In genomic region chr20:43737925-43738324, GRCh38 we compare ENCODE assay signal across 32 cellular contexts. TPM values are rescaled to one million over a fixed set of nuclear protein-coding genes. Genes with fewer than 3 reads are reported as not detected.
"Had no signal": no experiment of that assay in that cellular context is flagged by ENCODE, and none has a peak within 500 bp of the region (broad histone marks: within the 10 kb centered on the region; RNA-seq: fewer than 3 reads in every experiment).

No MANE protein-coding gene starts in this region.

- ATAC-seq: activated CD8-positive, alpha-beta T cell treated with anti-CD3 and anti-CD28 coated beads for 36 hours; activated T-cell treated with anti-CD3 and anti-CD28 coated beads, Interleukin-2, amount 50 U/mL, for 4 hours; activated T-helper 17 cell treated with anti-CD3 and anti-CD28 coated beads, Interleukin-2, amount 50 U/mL, for 72 hours; effector memory CD8-positive, alpha-beta T cell; foreskin keratinocyte; gastrocnemius medialis; heart right ventricle had no signal

- H3K9me3 Mint-ChIP-seq: activated CD8-positive, alpha-beta T cell treated with anti-CD3 and anti-CD28 coated beads for 36 hours; activated T-cell treated with anti-CD3 and anti-CD28 coated beads, Interleukin-2, amount 50 U/mL, for 4 hours; activated T-helper 17 cell treated with anti-CD3 and anti-CD28 coated beads, Interleukin-2, amount 50 U/mL, for 72 hours; effector memory CD8-positive, alpha-beta T cell had no signal

- H3K36me3 ChIP-seq: brain microvascular endothelial cell, esophagus muscularis mucosa, gastrocnemius medialis, heart right ventricle had no signal

- H3K27ac ChIP-seq: brain microvascular endothelial cell, esophagus muscularis mucosa, foreskin keratinocyte, gastrocnemius medialis, heart right ventricle had no signal

- H3K27me3 Mint-ChIP-seq: activated CD8-positive, alpha-beta T cell treated with anti-CD3 and anti-CD28 coated beads for 36 hours; activated naive CD8-positive, alpha-beta T cell had no signal

- H3K36me3 Mint-ChIP-seq: activated naive CD8-positive, alpha-beta T cell had no signal

- H3K4me3 ChIP-seq: esophagus muscularis mucosa, gastrocnemius medialis, heart right ventricle had no signal

- H3K27ac Mint-ChIP-seq: activated CD8-positive, alpha-beta T cell treated with anti-CD3 and anti-CD28 coated beads for 36 hours; activated naive CD8-positive, alpha-beta T cell; activated T-helper 17 cell treated with anti-CD3 and anti-CD28 coated beads, Interleukin-2, amount 50 U/mL, for 72 hours; effector memory CD8-positive, alpha-beta T cell had no signal

- H3K27me3 ChIP-seq: brain microvascular endothelial cell, gastrocnemius medialis had no signal

- DNase-seq: activated CD4-positive, alpha-beta T cell treated with anti-CD3 and anti-CD28 coated beads for 4 hours; activated CD4-positive, alpha-beta T cell treated with anti-CD3 and anti-CD28 coated beads, Interleukin-2, amount 50 U/mL, for 1 hour; activated CD4-positive, alpha-beta T cell treated with anti-CD3 and anti-CD28 coated beads, Interleukin-2, amount 50 U/mL, for 48 hours; activated CD4-positive, CD25-positive, alpha-beta regulatory T cell; activated CD4-positive, CD25-positive, alpha-beta regulatory T cell treated with anti-CD3 and anti-CD28 coated beads, Interleukin-2, amount 50 U/mL, for 72 hours; activated CD8-positive, alpha-beta memory T cell treated with anti-CD3 and anti-CD28 coated beads for 24 hours; activated CD8-positive, alpha-beta T cell treated with anti-CD3 and anti-CD28 coated beads for 36 hours; activated effector memory CD4-positive, alpha-beta T cell treated with Interleukin-2 at 50 U/mL for 16 hours; activated gamma-delta T cell treated with Interleukin-2 at 50 U/mL for 16 hours; activated naive CD4-positive, alpha-beta T cell treated with anti-CD3 and anti-CD28 coated beads, Interleukin-2, amount 50 U/mL, for 16 hours; activated naive CD4-positive, alpha-beta T cell treated with Interleukin-2 at 50 U/mL for 16 hours; activated T-cell treated with anti-CD3 and anti-CD28 coated beads, Interleukin-2, amount 50 U/mL, for 4 hours; amniotic stem cell; brain microvascular endothelial cell; caudate nucleus; cortex of kidney; dermis blood vessel endothelial cell; effector CD4-positive, alpha-beta T cell; effector memory CD8-positive, alpha-beta T cell; erythroblast; foreskin keratinocyte; gastrocnemius medialis; glutamatergic neuron; heart right ventricle; T-helper 2 cell had no signal

- H3K4me3 Mint-ChIP-seq: activated CD8-positive, alpha-beta T cell treated with anti-CD3 and anti-CD28 coated beads for 36 hours; activated naive CD8-positive, alpha-beta T cell; activated T-cell treated with anti-CD3 and anti-CD28 coated beads, Interleukin-2, amount 50 U/mL, for 4 hours; activated T-helper 17 cell treated with anti-CD3 and anti-CD28 coated beads, Interleukin-2, amount 50 U/mL, for 72 hours; effector memory CD8-positive, alpha-beta T cell had no signal

- H3K4me1 ChIP-seq: esophagus muscularis mucosa, foreskin keratinocyte, gastrocnemius medialis, heart right ventricle had no signal

- H3K4me1 Mint-ChIP-seq: activated T-helper 17 cell treated with anti-CD3 and anti-CD28 coated beads, Interleukin-2, amount 50 U/mL, for 72 hours had no signal

- H3K9me3 ChIP-seq: esophagus muscularis mucosa, gastrocnemius medialis, heart right ventricle had no signal

RNA-seq across cellular contexts. Expression of gene GTSF1L, which starts 11.1 kb away (rescaled TPM):
- total RNA-seq: activated CD8-positive, alpha-beta T cell treated with anti-CD3 and anti-CD28 coated beads for 36 hours; activated T-cell treated with anti-CD3 and anti-CD28 coated beads, Interleukin-2, amount 50 U/mL, for 4 hours; activated T-helper 17 cell treated with anti-CD3 and anti-CD28 coated beads, Interleukin-2, amount 50 U/mL, for 72 hours; astrocyte; bronchial epithelial cell; chondrocyte; dermis blood vessel endothelial cell; esophagus muscularis mucosa; foreskin keratinocyte; gastrocnemius medialis; heart right ventricle had no signal
- polyA plus RNA-seq: adipose tissue, foreskin keratinocyte, heart right ventricle had no signal
